Comparison of ENCODE assay signal across 24 cellular contexts in genomic region chr3:100075163-100075562, GRCh38. TPM values are rescaled to one million over a fixed set of nuclear protein-coding genes. Genes with fewer than 3 reads are reported as not detected.
A peak's percentile ranks its signal among the peaks of the same experiment; 100 is the strongest.
DNase-seq lines count a peak whose midpoint lies in the region; ATAC-seq, FAIRE-seq and TF ChIP-seq lines count a peak whose summit lies in the region.
"Had no signal": no experiment of that assay in that cellular context is flagged by ENCODE, and none has a peak within 500 bp of the region (broad histone marks: within the 10 kb centered on the region; RNA-seq: fewer than 3 reads in every experiment).

No MANE protein-coding gene starts in this region.

- no peak overlapping the region for H2AFZ ChIP-seq in HepG2 (ENCODE audit: low read length)

- in situ Hi-C loops in HepG2 (cut with HindIII; ENCODE audit: extremely low pct_ligation_motif_present, low pct_unique_long_range_greater_than_20kb): no loop called here

- H3K27ac ChIP-seq in HepG2 (ENCODE audit: extremely low read length, insufficient read depth, low read length) (peak overlapping the region; percentile 97), right lobe of liver (no peak overlapping the region), uterus (peak overlapping the region; percentile 73 to 88)
- H3K27ac ChIP-seq in CD4-positive, alpha-beta memory T cell (ENCODE audit: low read depth, low read length): no peak overlapping the region
- H3K27ac ChIP-seq: 22Rv1, coronary artery had no signal

- H3K27me3 ChIP-seq in HepG2 (ENCODE audit: control insufficient read depth in 1 of 2, insufficient read depth in 2 of 2, low read length in 2 of 2) (no peaks in the 10 kb centered on the region), right lobe of liver (no peaks in the 10 kb centered on the region), uterus (no peaks in the 10 kb centered on the region)
- no peaks in the 10 kb centered on the region for H3K27me3 ChIP-seq in CD4-positive, alpha-beta memory T cell (ENCODE audit: insufficient read depth, low read length)
- H3K27me3 ChIP-seq: esophagus muscularis mucosa, gastroesophageal sphincter had no signal

- H3K4me1 ChIP-seq in HepG2 (ENCODE audit: insufficient read depth, low read length) (peaks cover 85% of the 10 kb centered on the region), right lobe of liver (peaks cover 0 to 19% (median 6%) of the 10 kb centered on the region in 4 donors), uterus (no peaks in the 10 kb centered on the region)
- H3K4me1 ChIP-seq in CD4-positive, alpha-beta memory T cell (ENCODE audit: insufficient read depth, low read length): peaks cover 37% of the 10 kb centered on the region

- peaks cover 55% of the 10 kb centered on the region for H3K4me1 Mint-ChIP-seq in T-helper 1 cell treated with Interleukin-12 subunit alpha and Interleukin-12 subunit beta and Interleukin-4 antibody, amounts not matched to agents 30 μg/mL and 1 μg/mL, for 36 hours (ENCODE audit: low read depth)
- H3K4me1 Mint-ChIP-seq in natural killer cell treated with Interleukin-12 subunit alpha and Interleukin-12 subunit beta and Interleukin-15 and Interleukin-18, amount 100 ng/mL, for 72 hours (ENCODE audit: low read depth in 2 of 2): peaks cover 47 to 58% of the 10 kb centered on the region in 2 donors
- peaks cover 32 to 50% (median 43%) of the 10 kb centered on the region in 4 donors for H3K4me1 Mint-ChIP-seq in CD4-positive, alpha-beta memory T cell

- CTCF ChIA-PET in HepG2 (lab: Yijun Ruan, JAX; ENCODE audit: low intra/inter-chr PET ratio, low total read pairs): no interaction called here
- CTCF ChIA-PET in CD4-positive, alpha-beta memory T cell (lab: Charles Lee; ENCODE audit: partially characterized antibody): interaction anchor here (1.0 to 9.5 kb wide), 4 partner anchors 13 to 515 kb away, joined by 3 to 106 read pairs (median 4); no protein-coding TSS in a partner anchor

- TF ChIP-seq RAD21 in HepG2 (CRISPR knock-in tag; IDR thresholded peaks at IDR 0.05): no peak

- DNase-seq in T-helper 1 cell (no peak), HepG2 (ENCODE audit: low spot score) (no peak), right lobe of liver (no peak), uterus (no peak)
- no peak for DNase-seq in natural killer cell treated with Interleukin-12 subunit alpha and Interleukin-12 subunit beta and Interleukin-15 and Interleukin-18, amount 100 ng/mL, for 72 hours (ENCODE audit: low spot score)
- no peak for DNase-seq in CD4-positive, alpha-beta memory T cell
- DNase-seq: activated naive CD4-positive, alpha-beta T cell treated with anti-CD3 and anti-CD28 coated beads for 36 hours; activated T-cell treated with anti-CD3 and anti-CD28 coated beads, Interleukin-2, amount 50 U/mL, for 4 hours; DMS 273 treated with DMSO at 0.1 percent for 48 hours; NCI-H1105 treated with DMSO at 0.1 percent for 48 hours; NCI-H2029 treated with DMSO at 0.1 percent for 48 hours; NCI-H345; NCI-H748 treated with DMSO at 0.1 percent for 48 hours; SK-N-SH; stimulated activated CD4-positive, alpha-beta T cell treated with anti-CD3 and anti-CD28 coated beads, Interleukin-4, amount 100 ng/mL, for 1 hour; stimulated activated naive B cell treated with anti-CD40 and anti-IgM and Interleukin-4, amounts not matched to agents 10 μg/mL and 1 μg/mL and 100 μg/mL, for 72 hours had no signal

- H3K36me3 ChIP-seq in HepG2 (replicated peaks in 1 of 2; ENCODE audit: control insufficient read depth in 1 of 2, insufficient read depth in 2 of 2, low read length in 2 of 2): no peaks in the 10 kb centered on the region
- H3K36me3 ChIP-seq in right lobe of liver: no peaks in the 10 kb centered on the region
- no peaks in the 10 kb centered on the region for H3K36me3 ChIP-seq in uterus
- no peaks in the 10 kb centered on the region for H3K36me3 ChIP-seq in CD4-positive, alpha-beta memory T cell (ENCODE audit: insufficient read depth, low read length)
- H3K36me3 ChIP-seq: esophagus muscularis mucosa, gastroesophageal sphincter had no signal

- H3K27ac Mint-ChIP-seq in T-helper 1 cell treated with Interleukin-12 subunit alpha and Interleukin-12 subunit beta and Interleukin-4 antibody, amounts not matched to agents 30 μg/mL and 1 μg/mL, for 36 hours: peak overlapping the region; percentile 22
- peak overlapping the region; percentile 89 to 93 for H3K27ac Mint-ChIP-seq in natural killer cell treated with Interleukin-12 subunit alpha and Interleukin-12 subunit beta and Interleukin-15 and Interleukin-18, amount 100 ng/mL, for 72 hours
- peak overlapping the region in 1 of 7 donors; percentile 40 for H3K27ac Mint-ChIP-seq in CD4-positive, alpha-beta memory T cell
- H3K27ac Mint-ChIP-seq: activated naive CD4-positive, alpha-beta T cell treated with anti-CD3 and anti-CD28 coated beads for 36 hours; stimulated activated naive B cell treated with anti-CD40 and anti-IgM and Interleukin-4, amounts not matched to agents 10 μg/mL and 1 μg/mL and 100 μg/mL, for 72 hours had no signal

- no peaks in the 10 kb centered on the region for H3K27me3 Mint-ChIP-seq in T-helper 1 cell treated with Interleukin-12 subunit alpha and Interleukin-12 subunit beta and Interleukin-4 antibody, amounts not matched to agents 30 μg/mL and 1 μg/mL, for 36 hours (ENCODE audit: low read depth)
- no peaks in the 10 kb centered on the region for H3K27me3 Mint-ChIP-seq in natural killer cell treated with Interleukin-12 subunit alpha and Interleukin-12 subunit beta and Interleukin-15 and Interleukin-18, amount 100 ng/mL, for 72 hours
- no peaks in the 10 kb centered on the region for H3K27me3 Mint-ChIP-seq in CD4-positive, alpha-beta memory T cell
- H3K27me3 Mint-ChIP-seq: stimulated activated naive B cell treated with anti-CD40 and anti-IgM and Interleukin-4, amounts not matched to agents 10 μg/mL and 1 μg/mL and 100 μg/mL, for 72 hours had no signal

- POLR2A ChIA-PET in HepG2 (lab: Yijun Ruan, JAX): interaction anchor here (1.0 to 3.6 kb wide), 14 partner anchors 10 to 199 kb away, joined by 3 to 53 read pairs (median 12); partner anchors contain the start of gene TBC1D23
- POLR2A ChIA-PET in CD4-positive, alpha-beta memory T cell (lab: Charles Lee; ENCODE audit: partially characterized antibody): interaction anchor here (0.6 kb wide), 1 partner anchor 62 kb away, joined by 3 read pairs; no protein-coding TSS in a partner anchor

- no peaks in the 10 kb centered on the region for H4K20me1 ChIP-seq in HepG2 (ENCODE audit: insufficient read depth, low read length)

- H3K9me3 Mint-ChIP-seq in T-helper 1 cell treated with Interleukin-12 subunit alpha and Interleukin-12 subunit beta and Interleukin-4 antibody, amounts not matched to agents 30 μg/mL and 1 μg/mL, for 36 hours: peaks cover 6% of the 10 kb centered on the region
- H3K9me3 Mint-ChIP-seq in natural killer cell treated with Interleukin-12 subunit alpha and Interleukin-12 subunit beta and Interleukin-15 and Interleukin-18, amount 100 ng/mL, for 72 hours: peaks cover 3% of the 10 kb centered on the region
- no peaks in the 10 kb centered on the region for H3K9me3 Mint-ChIP-seq in CD4-positive, alpha-beta memory T cell
- H3K9me3 Mint-ChIP-seq: activated naive CD4-positive, alpha-beta T cell treated with anti-CD3 and anti-CD28 coated beads for 36 hours; activated T-cell treated with anti-CD3 and anti-CD28 coated beads, Interleukin-2, amount 50 U/mL, for 4 hours had no signal

- TF ChIP-seq POLR2A in HepG2 (IDR thresholded peaks at IDR 0.05; ENCODE audit: insufficient read depth in 1 of 2, low read depth in 2 of 2, low read length in 2 of 2) (no peak), right lobe of liver (IDR thresholded peaks at IDR 0.05) (no peak), uterus (IDR thresholded peaks at IDR 0.05) (no peak), GM18505 (IDR thresholded peaks at IDR 0.05; ENCODE audit: borderline replicate concordance, extremely low read depth, insufficient read depth, insufficient read length) (no peak)

- ATAC-seq in HepG2: no peak
- no peak for ATAC-seq in right lobe of liver
- no peak for ATAC-seq in natural killer cell treated with Interleukin-12 subunit alpha and Interleukin-12 subunit beta and Interleukin-15 and Interleukin-18, amount 100 ng/mL, for 72 hours
- ATAC-seq in GM18505 (IDR thresholded peaks at IDR 0.05; ENCODE audit: unreplicated experiment): no peak
- ATAC-seq: activated T-cell treated with anti-CD3 and anti-CD28 coated beads, Interleukin-2, amount 50 U/mL, for 4 hours; gastroesophageal sphincter; stimulated activated naive B cell treated with anti-CD40 and anti-IgM and Interleukin-4, amounts not matched to agents 10 μg/mL and 1 μg/mL and 100 μg/mL, for 72 hours had no signal

- TF ChIP-seq EP300 in HepG2 (IDR thresholded peaks at IDR 0.05; ENCODE audit: low read depth in 2 of 2, low read length in 2 of 2) (no peak), HepG2 (CRISPR knock-in tag; IDR thresholded peaks at IDR 0.05; ENCODE audit: borderline replicate concordance) (no peak)

- peak overlapping the region; percentile 72 for H3K9ac ChIP-seq in HepG2 (ENCODE audit: insufficient read depth, low read depth, low read length)
- H3K9ac ChIP-seq: SK-N-SH had no signal

- TF ChIP-seq CTCF in HepG2 (CRISPR knock-in tag; IDR thresholded peaks at IDR 0.05) (no peak), right lobe of liver (IDR thresholded peaks at IDR 0.05) (no peak), uterus (IDR thresholded peaks at IDR 0.05) (no peak)

- no peak overlapping the region for H3K4me3 Mint-ChIP-seq in T-helper 1 cell treated with Interleukin-12 subunit alpha and Interleukin-12 subunit beta and Interleukin-4 antibody, amounts not matched to agents 30 μg/mL and 1 μg/mL, for 36 hours
- H3K4me3 Mint-ChIP-seq in natural killer cell treated with Interleukin-12 subunit alpha and Interleukin-12 subunit beta and Interleukin-15 and Interleukin-18, amount 100 ng/mL, for 72 hours: peak overlapping the region; percentile 47
- peak overlapping the region in 3 of 8 donors; percentile 22 to 49 (median 46) for H3K4me3 Mint-ChIP-seq in CD4-positive, alpha-beta memory T cell
- H3K4me3 Mint-ChIP-seq: activated naive CD4-positive, alpha-beta T cell treated with anti-CD3 and anti-CD28 coated beads for 36 hours; activated T-cell treated with anti-CD3 and anti-CD28 coated beads, Interleukin-2, amount 50 U/mL, for 4 hours; stimulated activated naive B cell treated with anti-CD40 and anti-IgM and Interleukin-4, amounts not matched to agents 10 μg/mL and 1 μg/mL and 100 μg/mL, for 72 hours had no signal

- H3K9me3 ChIP-seq in HepG2 (ENCODE audit: low read length): no peaks in the 10 kb centered on the region
- H3K9me3 ChIP-seq in right lobe of liver: no peaks in the 10 kb centered on the region
- H3K9me3 ChIP-seq in uterus: no peaks in the 10 kb centered on the region
- H3K9me3 ChIP-seq in CD4-positive, alpha-beta memory T cell (ENCODE audit: control insufficient read depth in 1 of 2, low read length in 2 of 2): no peaks in the 10 kb centered on the region
- H3K9me3 ChIP-seq: esophagus muscularis mucosa, gastroesophageal sphincter, SK-N-SH had no signal

- intact Hi-C loops in HepG2 (cut with micrococcal nuclease; ENCODE audit: unreplicated experiment) (loop anchor here (5.0 to 10.0 kb wide), 2 partner anchors 138 to 330 kb away; partner anchors contain the start of genes LNP1 and TOMM70), right lobe of liver (cut with DNase I) (no loop called here), uterus (cut with DNase I; ENCODE audit: low total_unique reads) (no loop called here)
- intact Hi-C loops in CD4-positive, alpha-beta memory T cell (cut with micrococcal nuclease): no loop called here

- H3K4me2 ChIP-seq in HepG2 (ENCODE audit: low read depth, low read length): peak overlapping the region; percentile 50
- H3K4me2 ChIP-seq: SK-N-SH had no signal

- no TSS peak for BruUV-seq in HepG2 (replicated peaks; lab: Mats Ljungman, UMichigan)

- WGBS in HepG2 (ENCODE audit: low lambda C conversion rate): 84% methylated on average over 5 of the region's 5 CpGs
- 86% methylated on average over 4 of the region's 5 CpGs for WGBS in right lobe of liver (ENCODE audit: insufficient coverage, low coverage, low lambda C conversion rate, missing lambda C conversion rate)

- no peaks in the 10 kb centered on the region for H3K79me2 ChIP-seq in HepG2 (ENCODE audit: insufficient read depth, low read length)

- FAIRE-seq in HepG2 (lab: Jason Lieb, UNC): no peak
- FAIRE-seq: bronchial epithelial cell had no signal

- H3K36me3 Mint-ChIP-seq in T-helper 1 cell treated with Interleukin-12 subunit alpha and Interleukin-12 subunit beta and Interleukin-4 antibody, amounts not matched to agents 30 μg/mL and 1 μg/mL, for 36 hours (ENCODE audit: low read depth): peaks cover 9% of the 10 kb centered on the region
- peaks cover 17% of the 10 kb centered on the region for H3K36me3 Mint-ChIP-seq in natural killer cell treated with Interleukin-12 subunit alpha and Interleukin-12 subunit beta and Interleukin-15 and Interleukin-18, amount 100 ng/mL, for 72 hours
- H3K36me3 Mint-ChIP-seq in CD4-positive, alpha-beta memory T cell: no peaks in the 10 kb centered on the region

- H3K4me3 ChIP-seq in HepG2 (replicated peaks in 1 of 3; ENCODE audit: insufficient read depth in 1 of 3, low read depth in 2 of 3, low read length in 3 of 3): no peak overlapping the region
- H3K4me3 ChIP-seq in right lobe of liver: no peak overlapping the region
- H3K4me3 ChIP-seq in uterus: no peak overlapping the region
- H3K4me3 ChIP-seq in CD4-positive, alpha-beta memory T cell (ENCODE audit: low read length in 2 of 2): no peak overlapping the region
- H3K4me3 ChIP-seq: coronary artery, esophagus muscularis mucosa, gastroesophageal sphincter had no signal

RNA-seq across cellular contexts. Expression of gene FILIP1L, which starts 39.1 kb away (rescaled TPM):
- total RNA-seq in HepG2 (2016; rRNA removed; fragmentation: Illumina TruSeq; extraction: Trizol) (8.1 and 10.2 TPM in 2 replicates), right lobe of liver (10 to 100 TPM in 1 of 6 experiments, 1 to 10 TPM in 4, under 1 TPM in 1; 0.97 to 10.8 (median 3.6) TPM), uterus (10 to 100 TPM; 48.5 to 99.1 (median 66.3) TPM)
- 1.0 and 1.1 TPM in 2 replicates for total RNA-seq in HepG2 (2016; cell fraction: cytosol; rRNA removed; fragmentation: Illumina TruSeq; extraction: Trizol; ENCODE audit: low read depth)
- 7.7 and 10.2 TPM in 2 replicates for total RNA-seq in HepG2 (2016; cell fraction: insoluble cytoplasmic fraction; rRNA removed; fragmentation: Illumina TruSeq; extraction: Trizol)
- total RNA-seq in HepG2 (2016; cell fraction: membrane; rRNA removed; fragmentation: Illumina TruSeq; extraction: Trizol): 2.4 and 3.3 TPM in 2 replicates
- 5.5 and 5.9 TPM in 2 replicates for total RNA-seq in HepG2 (2016; cell fraction: nucleus; rRNA removed; fragmentation: Illumina TruSeq; extraction: Trizol)
- polyA plus RNA-seq in HepG2 (2011; rRNA removed): 166 and 187 TPM in 2 replicates
- polyA plus RNA-seq in HepG2 (2011; cell fraction: cytosol; rRNA removed): 125 and 126 TPM in 2 replicates
- 122 and 131 TPM in 2 replicates for polyA plus RNA-seq in HepG2 (2011; cell fraction: nucleus; rRNA removed)
- polyA plus RNA-seq in HepG2 (2012): 68.2 and 110 TPM in 2 replicates
- 0.85 and 0.89 TPM in 2 replicates for polyA plus RNA-seq in HepG2 (2016; cell fraction: cytosol; fragmentation: Illumina TruSeq; extraction: Trizol; ENCODE audit: low read depth)
- polyA plus RNA-seq in HepG2 (2016; cell fraction: insoluble cytoplasmic fraction; fragmentation: Illumina TruSeq; extraction: Trizol; ENCODE audit: low read depth): 13.3 and 13.4 TPM in 2 replicates
- polyA plus RNA-seq in HepG2 (2016; cell fraction: membrane; fragmentation: Illumina TruSeq; extraction: Trizol; ENCODE audit: low read depth): 1.5 and 2.1 TPM in 2 replicates
- polyA plus RNA-seq in HepG2 (2016; cell fraction: nucleus; fragmentation: Illumina TruSeq; extraction: Trizol; ENCODE audit: insufficient read depth, low read depth): 8.6 and 9.7 TPM in 2 replicates
- 0.05 and 92.6 TPM in 2 replicates for polyA minus RNA-seq in HepG2 (2011; rRNA and poly(A)+ RNA removed; ENCODE audit: low replicate concordance)
- 131 and 135 TPM in 2 replicates for polyA minus RNA-seq in HepG2 (2011; cell fraction: cytosol; rRNA and poly(A)+ RNA removed)
- polyA minus RNA-seq in HepG2 (2011; cell fraction: nucleus; rRNA and poly(A)+ RNA removed): 134 and 197 TPM in 2 replicates
- under 1 TPM in 1 of 2 donors, not detected in 1; 0.19 TPM for total RNA-seq in natural killer cell treated with Interleukin-12 subunit alpha and Interleukin-12 subunit beta and Interleukin-15 and Interleukin-18, amount 100 ng/mL, for 72 hours
- not detected for total RNA-seq in CD4-positive, alpha-beta memory T cell
- under 1 TPM in 1 of 2 donors, not detected in 1; 0.32 TPM for polyA plus RNA-seq in CD4-positive, alpha-beta memory T cell
- total RNA-seq: RPMI7951 had no signal

Comparison
In these comparisons a context has a peak if more than half of its experiments do, and no peak if none do; other contexts are left out.
1. H3K27ac ChIP-seq: peak in HepG2 (single experiment) and uterus (2 of 2); none in right lobe of liver (0 of 3) and CD4-positive, alpha-beta memory T cell (single experiment).